In genomic region chr1:47638240-47638639, GRCh38 we compare ENCODE assay signal across 23 cellular contexts.
"Had no signal": no experiment of that assay in that cellular context is flagged by ENCODE, and none has a peak within 500 bp of the region (broad histone marks: within the 10 kb centered on the region; RNA-seq: fewer than 3 reads in every experiment).

No MANE protein-coding gene starts in this region.

- H3K9me3 ChIP-seq: left ventricle myocardium inferior, pancreas, right atrium auricular region, right lobe of liver, suprapubic skin, thoracic aorta, tibial artery, upper lobe of right lung had no signal

- H2AFZ ChIP-seq: neural progenitor cell had no signal

- H3K4me3 ChIP-seq: left ventricle myocardium inferior, neural progenitor cell, pancreas, right atrium auricular region, right lobe of liver, skin epidermis, suprapubic skin, thoracic aorta, tibial artery, upper lobe of right lung had no signal

- H3K27ac ChIP-seq: left ventricle myocardium inferior, neural progenitor cell, pancreas, right atrium auricular region, right lobe of liver, skin epidermis, suprapubic skin, thoracic aorta, tibial artery, upper lobe of right lung had no signal

- FAIRE-seq: keratinocyte, pancreas had no signal

- ATAC-seq: natural killer cell, pancreas, right lobe of liver, upper lobe of right lung had no signal

- DNase-seq: head of caudate nucleus; hippocampal formation; kidney glomerular epithelial cell; left ventricle myocardium inferior; naive B cell; natural killer cell; nephron progenitor cell; pancreas; right lobe of liver; stimulated activated CD4-positive, alpha-beta T cell treated with anti-CD3 and anti-CD28 coated beads, Interleukin-12 subunit alpha, Interleukin-12 subunit beta, amount 100 ng/mL, for 4 hours; stimulated activated CD4-positive, alpha-beta T cell treated with anti-CD3 and anti-CD28 coated beads, Interleukin-15, amount 100 ng/mL, for 24 hours; stimulated activated CD4-positive, alpha-beta T cell treated with anti-CD3 and anti-CD28 coated beads, Interleukin-2, amount 100 ng/mL, for 24 hours; stimulated activated CD4-positive, alpha-beta T cell treated with anti-CD3 and anti-CD28 coated beads, Interleukin-4, amount 100 ng/mL, for 1 hour; stimulated activated naive CD4-positive, alpha-beta T cell; tibial artery; trophoblast cell; upper lobe of right lung had no signal

- H3K27me3 ChIP-seq: pancreas, right atrium auricular region, right lobe of liver, tibial artery, upper lobe of right lung had no signal

- H3K36me3 ChIP-seq: left ventricle myocardium inferior, neural progenitor cell, pancreas, right atrium auricular region, right lobe of liver, suprapubic skin, thoracic aorta, tibial artery, upper lobe of right lung had no signal

- H3K4me1 ChIP-seq: left ventricle myocardium inferior, neural progenitor cell, pancreas, right atrium auricular region, right lobe of liver, suprapubic skin, upper lobe of right lung had no signal

- H3K9ac ChIP-seq: neural progenitor cell had no signal

- H3K4me2 ChIP-seq: neural progenitor cell had no signal
